ENCODE assay signal across 30 cellular contexts in the genomic region with DNA sequence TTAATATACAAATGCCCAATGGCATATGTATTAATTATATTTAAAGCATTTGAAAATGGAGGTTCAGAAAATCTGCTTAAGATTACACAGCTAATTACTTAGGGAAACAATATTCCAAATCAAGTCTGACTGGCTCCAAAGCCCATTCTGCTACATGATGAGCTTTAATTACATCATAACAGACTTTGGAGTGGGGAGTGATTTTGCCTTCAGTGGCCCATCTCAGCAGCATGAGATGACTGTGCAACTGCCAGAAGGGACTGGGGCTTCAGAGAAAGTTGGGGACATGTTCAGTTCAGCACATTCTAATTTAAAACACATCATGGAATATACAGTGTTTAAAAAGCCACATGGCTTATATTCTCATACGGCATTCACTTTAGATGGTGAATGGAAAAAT.
"Had no signal": no experiment of that assay in that cellular context is flagged by ENCODE, and none has a peak within 500 bp of the region (broad histone marks: within the 10 kb centered on the region; RNA-seq: fewer than 3 reads in every experiment).

No MANE protein-coding gene starts in this region.

- H3K4me1 ChIP-seq: foreskin keratinocyte, gastroesophageal sphincter, heart left ventricle, psoas muscle, thyroid gland, vagina had no signal

- H3K36me3 Mint-ChIP-seq: memory B cell; naive B cell; natural killer cell treated with Interleukin-12 subunit alpha and Interleukin-12 subunit beta and Interleukin-15 and Interleukin-18, amount 100 ng/mL, for 72 hours had no signal

- H3K27ac Mint-ChIP-seq: memory B cell; naive B cell; natural killer cell treated with Interleukin-12 subunit alpha and Interleukin-12 subunit beta and Interleukin-15 and Interleukin-18, amount 100 ng/mL, for 72 hours; stimulated activated naive CD8-positive, alpha-beta T cell treated with anti-CD3 and anti-CD28 coated beads, Interleukin-15, amount 100 ng/mL, for 72 hours had no signal

- H3K27me3 ChIP-seq: esophagus muscularis mucosa, foreskin keratinocyte, gastroesophageal sphincter, heart left ventricle, hepatocyte, ovary, thyroid gland, vagina had no signal

- H3K36me3 ChIP-seq: ovary had no signal

- H3K4me1 Mint-ChIP-seq: naive B cell; neural crest cell; stimulated activated naive CD8-positive, alpha-beta T cell treated with anti-CD3 and anti-CD28 coated beads, Interleukin-15, amount 100 ng/mL, for 72 hours had no signal

- H3K27ac ChIP-seq: coronary artery, esophagus muscularis mucosa, foreskin keratinocyte, gastroesophageal sphincter, heart left ventricle, hepatocyte, ovary, psoas muscle, thyroid gland, vagina had no signal

- H3K4me3 ChIP-seq: coronary artery, esophagus muscularis mucosa, gastroesophageal sphincter, heart left ventricle, hepatocyte, lung, mucosa of descending colon, ovary, psoas muscle, skin epidermis, thyroid gland, vagina had no signal

- H3K27me3 Mint-ChIP-seq: memory B cell; naive B cell; natural killer cell treated with Interleukin-12 subunit alpha and Interleukin-12 subunit beta and Interleukin-15 and Interleukin-18, amount 100 ng/mL, for 72 hours; stimulated activated naive CD8-positive, alpha-beta T cell treated with anti-CD3 and anti-CD28 coated beads, Interleukin-15, amount 100 ng/mL, for 72 hours had no signal

- DNase-seq: dermis blood vessel endothelial cell; effector memory CD4-positive, alpha-beta T cell; foreskin keratinocyte; heart left ventricle; kidney; mucosa of descending colon; naive B cell; ovary; posterior cingulate gyrus; psoas muscle; right cardiac atrium; stimulated activated CD4-positive, alpha-beta T cell treated with anti-CD3 and anti-CD28 coated beads, Interleukin-12 subunit alpha, Interleukin-12 subunit beta, amount 100 ng/mL, for 4 hours; stimulated activated CD4-positive, alpha-beta T cell treated with anti-CD3 and anti-CD28 coated beads, Interleukin-1b, Interleukin-23, amount 100 ng/mL, for 48 hours; stimulated activated CD4-positive, alpha-beta T cell treated with anti-CD3 and anti-CD28 coated beads, Interleukin-4, amount 100 ng/mL, for 1 hour; stimulated activated CD8-positive, alpha-beta memory T cell treated with anti-CD3 and anti-CD28 coated beads, Interleukin-4, amount 100 ng/mL, for 48 hours; stimulated activated naive CD4-positive, alpha-beta T cell; stimulated activated naive CD8-positive, alpha-beta T cell treated with anti-CD3 and anti-CD28 coated beads, Interleukin-15, amount 100 ng/mL, for 72 hours; thyroid gland; trophoblast cell had no signal

- H3K79me2 ChIP-seq: hepatocyte had no signal

- H2AFZ ChIP-seq: hepatocyte had no signal

- H3K9me3 Mint-ChIP-seq: memory B cell; naive B cell; neural crest cell; stimulated activated naive CD8-positive, alpha-beta T cell treated with anti-CD3 and anti-CD28 coated beads, Interleukin-15, amount 100 ng/mL, for 72 hours had no signal

- H3K9me3 ChIP-seq: esophagus muscularis mucosa, gastroesophageal sphincter, heart left ventricle, mucosa of descending colon, ovary, psoas muscle, thyroid gland, vagina had no signal

- H3K4me3 Mint-ChIP-seq: memory B cell; naive B cell; natural killer cell treated with Interleukin-12 subunit alpha and Interleukin-12 subunit beta and Interleukin-15 and Interleukin-18, amount 100 ng/mL, for 72 hours; neural crest cell; stimulated activated naive CD8-positive, alpha-beta T cell treated with anti-CD3 and anti-CD28 coated beads, Interleukin-15, amount 100 ng/mL, for 72 hours had no signal

- H3K4me2 ChIP-seq: hepatocyte had no signal

- ATAC-seq: foreskin keratinocyte; gastroesophageal sphincter; heart left ventricle; left lobe of liver; mucosa of descending colon; natural killer cell treated with Interleukin-12 subunit alpha and Interleukin-12 subunit beta and Interleukin-15 and Interleukin-18, amount 100 ng/mL, for 72 hours; psoas muscle; right cardiac atrium; stimulated activated naive CD8-positive, alpha-beta T cell treated with anti-CD3 and anti-CD28 coated beads, Interleukin-15, amount 100 ng/mL, for 72 hours had no signal
